ENCODE assay signal across 8 cellular contexts in the genomic region with DNA sequence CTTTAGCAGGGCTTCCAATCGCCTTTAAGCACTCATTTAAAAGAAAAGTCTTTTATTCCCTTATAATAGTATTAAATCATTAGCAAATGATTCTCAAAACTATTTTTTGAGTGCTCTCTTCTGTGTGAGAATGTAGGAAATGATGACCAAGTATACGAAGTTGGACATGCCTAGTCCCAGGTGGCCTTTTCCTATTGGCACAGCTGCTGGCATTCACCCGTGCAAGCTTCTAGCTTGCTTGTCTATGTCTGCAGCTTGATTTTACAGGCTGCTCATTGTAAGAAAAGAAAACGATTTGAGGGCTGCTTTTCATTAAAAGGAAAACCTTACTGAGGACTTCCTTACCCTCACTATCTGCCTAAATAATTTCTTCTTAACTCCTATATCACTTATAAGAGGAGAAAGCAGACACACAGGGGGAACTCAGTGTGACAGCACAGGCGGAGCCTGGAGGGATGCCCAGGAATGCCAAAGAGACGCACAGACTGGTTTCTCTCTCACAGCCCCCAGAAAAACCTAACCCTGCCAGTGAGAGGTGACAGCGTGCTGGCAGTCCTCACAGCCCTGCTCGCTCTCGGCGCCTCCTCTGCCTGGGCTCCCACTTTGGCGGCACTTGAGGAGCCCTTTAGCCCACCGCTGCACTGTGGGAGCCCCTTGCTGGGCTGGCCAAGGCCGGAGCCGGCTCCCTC.
A peak's percentile ranks its signal among the peaks of the same experiment; 100 is the strongest.
DNase-seq lines count a peak whose midpoint lies in the region; ATAC-seq and TF ChIP-seq lines count a peak whose summit lies in the region.
"Not testable (repeated sequence)": the region's sequence is repeated elsewhere in the genome, so short reads cannot be mapped to it uniquely, and the experiment has no call there.

No MANE protein-coding gene starts in this region.

- H3K27me3 Mint-ChIP-seq in T-cell; activated naive CD4-positive, alpha-beta T cell treated with anti-CD3 and anti-CD28 coated beads, Interleukin-2, amount 10 ng/mL, durations not matched to agents 7 days and 5 days: not testable (repeated sequence)

- peak overlapping the region in 2 of 3 donors; percentile 57 to 79 for H3K4me3 Mint-ChIP-seq in T-cell
- H3K4me3 Mint-ChIP-seq in activated naive CD4-positive, alpha-beta T cell treated with anti-CD3 and anti-CD28 coated beads, Interleukin-2, amount 10 ng/mL, durations not matched to agents 7 days and 5 days: not testable (repeated sequence)

- H3K36me3 ChIP-seq in A673 (ENCODE audit: insufficient read depth, low read length, poor library complexity, severe bottlenecking); DOHH2 (ENCODE audit: control insufficient read depth, low read length); spleen: not testable (repeated sequence)

- H3K27ac ChIP-seq in A673 (ENCODE audit: low read depth, low read length, poor library complexity, severe bottlenecking) (peak overlapping the region; percentile 49), spleen (peak overlapping the region in 7 of 8 donors; percentile 3 to 82 (median 69))
- H3K27ac ChIP-seq in DOHH2 (ENCODE audit: low read depth, low read length): not testable (repeated sequence)

- intact Hi-C loops in A673 (cut with micrococcal nuclease; ENCODE audit: unreplicated experiment); left colon (cut with DNase I, micrococcal nuclease); spleen (cut with DNase I; ENCODE audit: low total_unique reads): not testable (repeated sequence)

- not testable (repeated sequence) for H3K9me3 ChIP-seq in A673 (ENCODE audit: low read depth, low read length, poor library complexity, severe bottlenecking); DOHH2 (ENCODE audit: control insufficient read depth, insufficient read depth, low read length); spleen

- not testable (repeated sequence) for H3K79me2 ChIP-seq in DOHH2 (ENCODE audit: control insufficient read depth, low read length)

- H3K4me1 Mint-ChIP-seq in T-cell: peaks cover 57 to 60% (median 57%) of the 10 kb centered on the region in 3 donors
- H3K4me1 Mint-ChIP-seq in activated naive CD4-positive, alpha-beta T cell treated with anti-CD3 and anti-CD28 coated beads, Interleukin-2, amount 10 ng/mL, durations not matched to agents 7 days and 5 days: peaks cover 53% of the 10 kb centered on the region

- BruUV-seq in A673 (replicated peaks; lab: Mats Ljungman, UMichigan): not testable (repeated sequence)

- CTCF ChIA-PET in A673 (lab: Charles Lee): interaction anchor here (1.0 kb wide), 1 partner anchor 486 kb away, joined by 5 read pairs; no protein-coding TSS in a partner anchor
- CTCF ChIA-PET in T-cell (lab: Charles Lee): interaction anchor here (0.6 to 2.3 kb wide), 11 partner anchors 8 to 1551 kb away, joined by 3 to 19 read pairs (median 5); a partner anchor contains a TSS
- CTCF ChIA-PET in activated naive CD4-positive, alpha-beta T cell treated with anti-CD3 and anti-CD28 coated beads, Interleukin-2, amount 10 ng/mL, durations not matched to agents 7 days and 5 days (lab: Charles Lee): interaction anchor here (0.7 to 2.2 kb wide), 8 partner anchors 8 to 486 kb away, joined by 4 to 16 read pairs (median 4); no protein-coding TSS in a partner anchor

- peak; percentile 60 for DNase-seq in A673 (ENCODE audit: low spot score)
- peak; percentile 34 for DNase-seq in NCI-H1092 treated with DMSO at 0.1 percent for 48 hours (lab: John Stamatoyannopoulos, UW)
- peak in 1 of 34 experiments; percentile 6 for DNase-seq in T-cell
- DNase-seq in activated naive CD4-positive, alpha-beta T cell treated with anti-CD3 and anti-CD28 coated beads, Interleukin-2, amount 10 ng/mL, durations not matched to agents 7 days and 5 days; epithelial cell of esophagus (ENCODE audit: low read depth); spleen: not testable (repeated sequence)
- DNase-seq in left colon: peak in 1 of 2 donors; percentile 36

- H3K9me2 ChIP-seq in DOHH2 (replicated peaks; ENCODE audit: control insufficient read depth, low read length): not testable (repeated sequence)

- not testable (repeated sequence) for ATAC-seq in T-cell (replicated peaks in 1 of 4)
- ATAC-seq in left colon: peak; percentile 60

- peak overlapping the region; percentile 93 to 98 for H3K27ac Mint-ChIP-seq in T-cell
- H3K27ac Mint-ChIP-seq in activated naive CD4-positive, alpha-beta T cell treated with anti-CD3 and anti-CD28 coated beads, Interleukin-2, amount 10 ng/mL, durations not matched to agents 7 days and 5 days: peak overlapping the region; percentile 96

- not testable (repeated sequence) for H3K4me3 ChIP-seq in A673 (ENCODE audit: low read depth, low read length, poor library complexity, severe bottlenecking); DOHH2 (ENCODE audit: low read length)
- H3K4me3 ChIP-seq in epithelial cell of esophagus (ENCODE audit: low read length) (peak overlapping the region; percentile 23), spleen (peak overlapping the region in 1 of 8 donors; percentile 69)

- not testable (repeated sequence) for H3K9me3 Mint-ChIP-seq in T-cell; activated naive CD4-positive, alpha-beta T cell treated with anti-CD3 and anti-CD28 coated beads, Interleukin-2, amount 10 ng/mL, durations not matched to agents 7 days and 5 days

- WGBS in spleen, 5 donors: 66 to 81% (median 72%) methylated on average over 11 to 14 of the region's 14 CpGs

- not testable (repeated sequence) for TF ChIP-seq CTCF in A673 (conservative IDR thresholded peaks at IDR 0.05; ENCODE audit: low read depth, low read length); DOHH2 (IDR thresholded peaks at IDR 0.05; ENCODE audit: low read depth, low read length, poor library complexity, severe bottlenecking); epithelial cell of esophagus (IDR thresholded peaks at IDR 0.05; ENCODE audit: insufficient read depth, low read depth, low read length, missing control alignments); spleen (IDR thresholded peaks at IDR 0.05 in 8 of 11, conservative IDR thresholded peaks at IDR 0.05 in 3 of 11)

- not testable (repeated sequence) for H3K27me3 ChIP-seq in A673 (replicated peaks; ENCODE audit: insufficient read depth, low read depth, low read length, poor library complexity); DOHH2 (ENCODE audit: control insufficient read depth, low read length); spleen (replicated peaks in 1 of 7)

- H3K4me1 ChIP-seq in A673 (ENCODE audit: insufficient read depth, low read length, poor library complexity, severe bottlenecking) (peaks cover 19% of the 10 kb centered on the region), DOHH2 (ENCODE audit: control insufficient read depth, low read length) (peaks cover 20% of the 10 kb centered on the region), spleen (peaks cover 7 to 30% (median 21%) of the 10 kb centered on the region in 6 donors)

- not testable (repeated sequence) for TF ChIP-seq POLR2A in spleen (IDR thresholded peaks at IDR 0.05)

- not testable (repeated sequence) for H3F3A ChIP-seq in DOHH2 (ENCODE audit: control insufficient read depth, insufficient read depth)

- peak overlapping the region; percentile 31 for H3K4me2 ChIP-seq in DOHH2 (ENCODE audit: low read length)

- H3K36me3 Mint-ChIP-seq in T-cell; activated naive CD4-positive, alpha-beta T cell treated with anti-CD3 and anti-CD28 coated beads, Interleukin-2, amount 10 ng/mL, durations not matched to agents 7 days and 5 days: not testable (repeated sequence)

- POLR2A ChIA-PET in A673 (lab: Charles Lee; ENCODE audit: low non-redundant PET): not testable (repeated sequence)
- POLR2A ChIA-PET in T-cell (lab: Charles Lee): interaction anchor here in 1 of 2 donors (0.9 kb wide), 1 partner anchor 8 kb away, joined by 3 read pairs; no protein-coding TSS in a partner anchor

- not testable (repeated sequence) for H4K20me1 ChIP-seq in DOHH2 (ENCODE audit: control insufficient read depth, insufficient read depth, low read depth, low read length)
